Comparison of ENCODE assay signal across 19 cellular contexts in the genomic region with DNA sequence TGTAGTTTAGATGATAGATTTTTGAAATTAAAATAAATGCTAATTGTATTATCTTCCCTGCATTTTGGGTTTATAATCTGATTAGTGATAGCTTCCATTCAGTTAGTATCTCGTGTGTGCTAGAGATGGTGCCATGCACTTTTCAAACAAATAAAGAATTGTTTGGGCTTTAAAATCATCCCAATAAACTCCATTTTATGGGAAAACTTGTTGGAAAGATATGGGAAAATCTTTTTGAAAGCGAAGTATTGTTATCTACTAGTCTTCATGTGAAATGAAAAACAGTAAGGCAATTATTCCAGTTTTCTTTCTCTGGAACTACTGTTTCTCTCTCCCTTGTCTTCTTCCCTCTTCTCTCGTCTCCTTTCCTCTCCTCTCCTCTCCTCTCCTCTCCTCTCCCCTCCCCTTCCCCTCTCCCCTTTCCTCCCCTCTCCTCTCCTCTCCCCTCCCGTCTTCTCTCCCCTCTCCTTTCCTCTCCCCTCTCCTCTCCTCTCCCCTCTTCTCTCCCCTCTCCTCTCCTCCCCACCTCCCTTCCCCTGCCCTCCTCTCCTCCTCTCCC. TPM values are rescaled to one million over a fixed set of nuclear protein-coding genes. Genes with fewer than 3 reads are reported as not detected.
"Had no signal": no experiment of that assay in that cellular context is flagged by ENCODE, and none has a peak within 500 bp of the region (broad histone marks: within the 10 kb centered on the region; RNA-seq: fewer than 3 reads in every experiment).

No MANE protein-coding gene starts in this region.

- H3K27ac ChIP-seq: SJSA1 had no signal

- DNase-seq: KBM-7, MG63, NCI-H1092, NCI-H1417 treated with DMSO at 0.1 percent for 48 hours, NCI-H1694 treated with DMSO at 0.1 percent for 48 hours, NCI-H1930, NCI-H2107, NCI-H2227 treated with DMSO at 0.1 percent for 48 hours, NCI-H526 treated with DMSO at 0.1 percent for 48 hours, Right ventricle myocardium superior, RPMI8226, SIG-M5, SK-N-SH, SW 1271 had no signal

- H3K9ac ChIP-seq: SK-N-SH had no signal

- H3K9me3 ChIP-seq: MG63, SJSA1, SK-N-SH had no signal

- H3K4me1 ChIP-seq: SJSA1 had no signal

- H3K4me2 ChIP-seq: SK-N-SH had no signal

- H3K4me3 ChIP-seq: MG63, SJSA1 had no signal

- FAIRE-seq: HTR-8/SVneo, RCC 7860 had no signal

- H3K36me3 ChIP-seq: MG63, SJSA1 had no signal

- H3K27me3 ChIP-seq: MG63, SJSA1 had no signal

RNA-seq across cellular contexts. Expression of gene MUC15, which starts 27.9 kb away (rescaled TPM):
- total RNA-seq: LHCN-M2, NCI-H460, Right ventricle myocardium superior, SJSA1 had no signal
- polyA plus RNA-seq: SK-N-SH had no signal
